ENCODE assay signal across 8 cellular contexts in genomic region chr1:62841587-62842169, GRCh38. TPM values are rescaled to one million over a fixed set of nuclear protein-coding genes. Genes with fewer than 3 reads are reported as not detected.
DNase-seq lines count a peak whose midpoint lies in the region; ATAC-seq and TF ChIP-seq lines count a peak whose summit lies in the region.

No MANE protein-coding gene starts in this region.

- no peaks in the 10 kb centered on the region for H3K9me3 ChIP-seq in GM23248 (ENCODE audit: low read depth)

- peak; percentile 82 for ATAC-seq in SK-N-SH treated with all-trans-retinoic acid at 6 μM for 48 hours

- no peaks in the 10 kb centered on the region for H4K20me1 ChIP-seq in GM23248 (ENCODE audit: insufficient read depth)

- no peak overlapping the region for H3K27ac ChIP-seq in GM23248

- no peaks in the 10 kb centered on the region for H3F3A ChIP-seq in GM23248 (ENCODE audit: insufficient read depth)

- H3K4me2 ChIP-seq in GM23248 (ENCODE audit: unreplicated experiment) = no peak overlapping the region

- H3K4me3 ChIP-seq in GM23248 = no peak overlapping the region

- no peak overlapping the region for H2AFZ ChIP-seq in GM23248

- no peaks in the 10 kb centered on the region for H3K4me1 ChIP-seq in GM23248 (ENCODE audit: insufficient read depth)

- DNase-seq in activated gamma-delta T cell treated with Interleukin-2 at 50 U/mL for 16 hours = peak; percentile 6
- DNase-seq in activated gamma-delta T cell (lab: John Stamatoyannopoulos, UW) = no peak
- peak; percentile 68 for DNase-seq in GM23248
- peak; percentile 66 for DNase-seq in NCI-H1436 (lab: John Stamatoyannopoulos, UW)
- DNase-seq in fibroblast of peridontal ligament (ENCODE audit: extremely low read depth) = peak; percentile 86
- DNase-seq in non-pigmented ciliary epithelial cell (ENCODE audit: low read depth) = peak; percentile 27
- no peak for DNase-seq in NCI-H226

- H3K79me2 ChIP-seq in GM23248 (ENCODE audit: insufficient read depth) = no peaks in the 10 kb centered on the region

- no peaks in the 10 kb centered on the region for H3K9me2 ChIP-seq in GM23248 (ENCODE audit: insufficient read depth)

- 3 to 7% methylated on average over 3 of the region's 3 CpGs for WGBS in GM23248 (ENCODE audit: low coverage in 1 of 2, low lambda C conversion rate in 2 of 2, missing lambda C conversion rate in 2 of 2), 2 experiments

- H3K36me3 ChIP-seq in GM23248 (ENCODE audit: low read depth) = no peaks in the 10 kb centered on the region

- H3K27me3 ChIP-seq in GM23248 (replicated peaks; ENCODE audit: insufficient read depth) = no peaks in the 10 kb centered on the region

- in situ Hi-C loops in GM23248 (cut with MboI) = no loop called here

- H3K9ac ChIP-seq in GM23248 = no peak overlapping the region

TF ChIP-seq in SK-N-SH treated with all-trans-retinoic acid at 6 μM for 48 hours, 23 proteins besides CTCF, POLR2A, EP300 and RAD21:
- no peak for TF ChIP-seq BACH2 (CRISPR knock-in tag; IDR thresholded peaks at IDR 0.05; ENCODE audit: borderline replicate concordance)
- no peak for TF ChIP-seq PPARA (CRISPR knock-in tag; IDR thresholded peaks at IDR 0.05; ENCODE audit: borderline replicate concordance)
- TF ChIP-seq, protein P1, sequence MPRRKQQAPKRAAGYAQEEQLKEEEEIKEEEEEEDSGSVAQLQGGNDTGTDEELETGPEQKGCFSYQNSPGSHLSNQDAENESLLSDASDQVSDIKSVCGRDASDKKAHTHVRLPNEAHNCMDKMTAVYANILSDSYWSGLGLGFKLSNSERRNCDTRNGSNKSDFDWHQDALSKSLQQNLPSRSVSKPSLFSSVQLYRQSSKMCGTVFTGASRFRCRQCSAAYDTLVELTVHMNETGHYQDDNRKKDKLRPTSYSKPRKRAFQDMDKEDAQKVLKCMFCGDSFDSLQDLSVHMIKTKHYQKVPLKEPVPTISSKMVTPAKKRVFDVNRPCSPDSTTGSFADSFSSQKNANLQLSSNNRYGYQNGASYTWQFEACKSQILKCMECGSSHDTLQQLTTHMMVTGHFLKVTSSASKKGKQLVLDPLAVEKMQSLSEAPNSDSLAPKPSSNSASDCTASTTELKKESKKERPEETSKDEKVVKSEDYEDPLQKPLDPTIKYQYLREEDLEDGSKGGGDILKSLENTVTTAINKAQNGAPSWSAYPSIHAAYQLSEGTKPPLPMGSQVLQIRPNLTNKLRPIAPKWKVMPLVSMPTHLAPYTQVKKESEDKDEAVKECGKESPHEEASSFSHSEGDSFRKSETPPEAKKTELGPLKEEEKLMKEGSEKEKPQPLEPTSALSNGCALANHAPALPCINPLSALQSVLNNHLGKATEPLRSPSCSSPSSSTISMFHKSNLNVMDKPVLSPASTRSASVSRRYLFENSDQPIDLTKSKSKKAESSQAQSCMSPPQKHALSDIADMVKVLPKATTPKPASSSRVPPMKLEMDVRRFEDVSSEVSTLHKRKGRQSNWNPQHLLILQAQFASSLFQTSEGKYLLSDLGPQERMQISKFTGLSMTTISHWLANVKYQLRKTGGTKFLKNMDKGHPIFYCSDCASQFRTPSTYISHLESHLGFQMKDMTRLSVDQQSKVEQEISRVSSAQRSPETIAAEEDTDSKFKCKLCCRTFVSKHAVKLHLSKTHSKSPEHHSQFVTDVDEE (CRISPR knock-in tag; IDR thresholded peaks at IDR 0.05) = no peak
- no peak for TF ChIP-seq ZC3H10 (CRISPR knock-in tag; IDR thresholded peaks at IDR 0.05)
- no peak for TF ChIP-seq ZNF8 (CRISPR knock-in tag; IDR thresholded peaks at IDR 0.05)
- no peak for TF ChIP-seq TOX (CRISPR knock-in tag; IDR thresholded peaks at IDR 0.05; ENCODE audit: borderline replicate concordance)
- TF ChIP-seq ARNTL (CRISPR knock-in tag; IDR thresholded peaks at IDR 0.05; ENCODE audit: borderline replicate concordance, low read depth) = no peak
- TF ChIP-seq ISL1 (CRISPR knock-in tag; IDR thresholded peaks at IDR 0.05) = no peak
- TF ChIP-seq RARB (CRISPR knock-in tag; IDR thresholded peaks at IDR 0.05) = no peak
- TF ChIP-seq PATZ1 (CRISPR knock-in tag; IDR thresholded peaks at IDR 0.05; ENCODE audit: borderline replicate concordance) = no peak
- no peak for TF ChIP-seq TCF4 (CRISPR knock-in tag; IDR thresholded peaks at IDR 0.05; ENCODE audit: borderline replicate concordance)
- TF ChIP-seq ZFP3 (CRISPR knock-in tag; IDR thresholded peaks at IDR 0.05) = no peak

RNA-seq across cellular contexts. Expression of gene ATG4C, which starts 57.7 kb away (rescaled TPM):
- total RNA-seq in GM23248 (2014; rRNA removed; shearing (Covaris generic)) = 4.4 and 6.2 TPM in 2 replicates
- 11.7 and 12.3 TPM in 2 replicates for polyA plus RNA-seq in GM23248 (2016; fragmentation: Nextera tagmentation; extraction: Ambion mirVana)

Comparison
In these comparisons a context has a peak if more than half of its experiments do, and no peak if none do; other contexts are left out.
1. DNase-seq: peak in activated gamma-delta T cell treated with Interleukin-2 at 50 U/mL for 16 hours (single experiment), GM23248 (single experiment), NCI-H1436 (single experiment), fibroblast of peridontal ligament (single experiment) and non-pigmented ciliary epithelial cell (single experiment); none in activated gamma-delta T cell (single experiment) and NCI-H226 (single experiment).